8 cellular contexts compared by ENCODE assay signal in genomic region chr4:25088342-25088952, GRCh38. TPM values are rescaled to one million over a fixed set of nuclear protein-coding genes. Genes with fewer than 3 reads are reported as not detected.
DNase-seq lines count a peak whose midpoint lies in the region; ATAC-seq, FAIRE-seq and TF ChIP-seq lines count a peak whose summit lies in the region.

No MANE protein-coding gene starts in this region.

- H3K27me3 ChIP-seq in K562 (ENCODE audit: control insufficient read depth in 2 of 2, insufficient read depth in 2 of 2, low read length in 2 of 2) = peaks cover 17 to 60% of the 10 kb centered on the region in 2 experiments; a peak in 3 of 5 replicates
- H3K27me3 ChIP-seq in ovary = no peaks in the 10 kb centered on the region

- H3K9me1 ChIP-seq in K562 (ENCODE audit: control insufficient read depth, insufficient read depth, low read length) = no peaks in the 10 kb centered on the region

- DNase-seq in K562 (ENCODE audit: extremely low read depth in 1 of 4, low spot score in 3 of 4) (peak; percentile 53 to 75 (median 66)), ovary (peak in 1 of 5 donors; percentile 41), NCI-H2029 (lab: John Stamatoyannopoulos, UW) (no peak), HTR-8/SVneo (ENCODE audit: insufficient read length, low spot score) (no peak), natural killer cell (no peak)

- H3K27ac ChIP-seq in K562 (ENCODE audit: extremely low read depth, low read depth, low read length) (no peak overlapping the region), ovary (no peak overlapping the region)

- H3K36me3 ChIP-seq in K562 (ENCODE audit: control insufficient read depth, insufficient read depth, low read length) (no peaks in the 10 kb centered on the region), ovary (no peaks in the 10 kb centered on the region)

- peaks cover 0 to 4% of the 10 kb centered on the region in 2 donors for H3K9me3 Mint-ChIP-seq in natural killer cell

- TF ChIP-seq POLR2A in GM18505 (IDR thresholded peaks at IDR 0.05; ENCODE audit: borderline replicate concordance, extremely low read depth, insufficient read depth, insufficient read length) (no peak), K562 (conservative IDR thresholded peaks at IDR 0.05) (no peak), ovary (IDR thresholded peaks at IDR 0.05) (no peak)

- H4K20me1 ChIP-seq in K562 (replicated peaks; ENCODE audit: control insufficient read depth, insufficient read depth, low read length) = peaks cover 10% of the 10 kb centered on the region; the same call in 1 of the 2 replicates

- H3K27me3 Mint-ChIP-seq in natural killer cell (ENCODE audit: low read depth in 2 of 2) = peaks cover 31 to 63% of the 10 kb centered on the region in 2 donors

- CTCF ChIA-PET in K562 (lab: Yijun Ruan, JAX; ENCODE audit: low intra/inter-chr PET ratio) = no interaction called here

- H3K4me3 ChIP-seq in K562 (peak overlapping the region; percentile 29), ovary (peak overlapping the region; percentile 2)

- H3K9ac ChIP-seq in K562 (ENCODE audit: insufficient read depth in 1 of 2, low read depth in 2 of 2, low read length in 2 of 2) = peak overlapping the region in 1 of 2 experiments; percentile 33; a peak in 1 of 4 replicates

- TF ChIP-seq CTCF in K562 (IDR thresholded peaks at IDR 0.05 in 2 of 3, conservative IDR thresholded peaks at IDR 0.05 in 1 of 3; ENCODE audit: insufficient read depth in 2 of 3, low read depth in 1 of 3, low read length in 3 of 3) (no peak), ovary (IDR thresholded peaks at IDR 0.05) (no peak), natural killer cell (IDR thresholded peaks at IDR 0.05) (no peak)

- H3K4me1 ChIP-seq in K562 (replicated peaks in 1 of 2; ENCODE audit: control insufficient read depth in 2 of 2, insufficient read depth in 2 of 2, low read length in 2 of 2) (peaks cover 14 to 19% of the 10 kb centered on the region in 2 experiments), ovary (ENCODE audit: insufficient read depth) (no peaks in the 10 kb centered on the region)

- BruUV-seq in K562 (replicated peaks; lab: Mats Ljungman, UMichigan) = no TSS peak

- no peaks in the 10 kb centered on the region for H3K4me1 Mint-ChIP-seq in natural killer cell

- H3K27ac Mint-ChIP-seq in natural killer cell = no peak overlapping the region

- H3K4me2 ChIP-seq in K562 (ENCODE audit: insufficient read depth, low read length) = peak overlapping the region; percentile 63

- FAIRE-seq in K562 (lab: Jason Lieb, UNC) = peak; percentile 69
- FAIRE-seq in HTR-8/SVneo (lab: Jason Lieb, UNC) = no peak

- POLR2A ChIA-PET in K562 (lab: Yijun Ruan, JAX) = interaction anchor here (1.5 kb wide), 1 partner anchor 11 kb away, joined by 5 read pairs; no protein-coding TSS in a partner anchor

- H3K9me3 ChIP-seq in K562 (replicated peaks; ENCODE audit: control insufficient read depth, insufficient read depth, low read depth, low read length) (peaks cover 3% of the 10 kb centered on the region; the same call in 1 of the 2 replicates), ovary (no peaks in the 10 kb centered on the region)

- no peak overlapping the region for H3K4me3 Mint-ChIP-seq in natural killer cell

- TF ChIP-seq RAD21 in K562 (CRISPR knock-in tag; conservative IDR thresholded peaks at IDR 0.05 in 1 of 2, IDR thresholded peaks at IDR 0.05 in 1 of 2) = no peak

- TF ChIP-seq EP300 in K562 (IDR thresholded peaks at IDR 0.05; ENCODE audit: low read length) = no peak
- TF ChIP-seq EP300 in ovary (IDR thresholded peaks at IDR 0.05) = no peak

- H3K79me2 ChIP-seq in K562 (ENCODE audit: control insufficient read depth, insufficient read depth, low read length) = no peaks in the 10 kb centered on the region

- no peaks in the 10 kb centered on the region for H3K36me3 Mint-ChIP-seq in natural killer cell

- peak overlapping the region; percentile 36 for H2AFZ ChIP-seq in K562 (ENCODE audit: low read depth, low read length)

- peak; percentile 59 for ATAC-seq in GM18505 (IDR thresholded peaks at IDR 0.05; ENCODE audit: unreplicated experiment)
- ATAC-seq in HG03139 (IDR thresholded peaks at IDR 0.05; ENCODE audit: unreplicated experiment) = peak; percentile 67
- ATAC-seq in K562 = peak; percentile 86
- no peak for ATAC-seq in GM19455 (IDR thresholded peaks at IDR 0.05; ENCODE audit: unreplicated experiment)
- no peak for ATAC-seq in natural killer cell

- under 1% methylated on average over 35 of the region's 37 CpGs for WGBS in K562 (ENCODE audit: insufficient coverage, low coverage, missing lambda C conversion rate)
- 1 to 8% (median 2%) methylated on average over 29 to 37 of the region's 37 CpGs for WGBS in ovary, 3 donors

- in situ Hi-C loops in K562 (cut with MboI) = no loop called here

- intact Hi-C loops in K562 (cut with micrococcal nuclease) (no loop called here), ovary (cut with DNase I) (no loop called here), natural killer cell (cut with micrococcal nuclease) (no loop called here)

TF ChIP-seq in K562, 482 proteins besides CTCF, POLR2A, EP300 and RAD21 (continues in another document):
- TF ChIP-seq TAL1 (IDR thresholded peaks at IDR 0.05) (peak; percentile 63), STAT5A (IDR thresholded peaks at IDR 0.05; ENCODE audit: borderline replicate concordance, low read length) (peak; percentile 29; the same call in 1 of the 2 replicates), CXXC5 (CRISPR knock-in tag; IDR thresholded peaks at IDR 0.05) (peak; percentile 77), CBFA2T3 (IDR thresholded peaks at IDR 0.05) (peak; percentile 75), EGR1 (conservative IDR thresholded peaks at IDR 0.05) (peak; percentile 69), TAF7 (tag; IDR thresholded peaks at IDR 0.05) (no peak), REST (CRISPR knock-in tag; IDR thresholded peaks at IDR 0.05; ENCODE audit: low read depth) (no peak), KAT8 (IDR thresholded peaks at IDR 0.05; ENCODE audit: low read depth) (no peak), CTBP1 (IDR thresholded peaks at IDR 0.05; ENCODE audit: borderline replicate concordance) (peak; percentile 94), TCF3 (CRISPR knock-in tag; IDR thresholded peaks at IDR 0.05) (peak; percentile 69), MEIS2 (IDR thresholded peaks at IDR 0.05; ENCODE audit: partially characterized antibody) (peak; percentile 62), CCNT2 (IDR thresholded peaks at IDR 0.05; ENCODE audit: borderline replicate concordance, extremely low read depth, insufficient read length, low read depth, low read length) (peak; percentile 36), HMGN3 (IDR thresholded peaks at IDR 0.05; ENCODE audit: borderline replicate concordance, extremely low read depth, insufficient read length, low read depth, low read length) (peak; percentile 54), ZBTB7A (IDR thresholded peaks at IDR 0.05; ENCODE audit: borderline replicate concordance, control insufficient read depth, low read depth, low read length) (peak; percentile 41; the same call in 1 of the 2 replicates), LCOR (CRISPR knock-in tag; IDR thresholded peaks at IDR 0.05) (0 out of 2 replicates have a peak, but pooled peaks have one; percentile 62), NRF1 (conservative IDR thresholded peaks at IDR 0.05 in 1 of 2, IDR thresholded peaks at IDR 0.05 in 1 of 2) (peak; percentile 51)

RNA-seq across cellular contexts. Expression of gene LGI2, which starts 57.7 kb away (rescaled TPM):
- total RNA-seq in K562 (2011; cell fraction: chromatin; rRNA removed; ENCODE audit: low replicate concordance) = not detected in 2 replicates
- not detected in 2 replicates for total RNA-seq in K562 (2011; cell fraction: nucleolus; rRNA removed)
- total RNA-seq in K562 (2011; cell fraction: nucleoplasm; rRNA removed) = not detected in 2 replicates
- not detected in 2 replicates for total RNA-seq in K562 (2014; rRNA removed)
- total RNA-seq in K562 (2014; rRNA removed; fragmentation: Illumina TruSeq; extraction: Trizol) = not detected in 2 replicates
- not detected in 2 replicates for total RNA-seq in K562 (2015; rRNA removed; fragmentation: Illumina TruSeq; extraction: Trizol)
- 0.04 and 0.07 TPM in 2 replicates for total RNA-seq in K562 (2021)
- polyA plus RNA-seq in K562 (2011; rRNA removed) = 0.03 TPM in 1 of 2 replicates, not detected in the other
- polyA plus RNA-seq in K562 (2011; cell fraction: cytosol; rRNA removed) = 0.01 TPM in 1 of 2 replicates, not detected in the other
- not detected in 2 replicates for polyA plus RNA-seq in K562 (2011; cell fraction: nucleus; rRNA removed)
- polyA plus RNA-seq in K562 (2012) = 0.01 TPM in 1 of 2 replicates, not detected in the other
- polyA plus RNA-seq in K562 (2014; fragmentation: Illumina TruSeq; extraction: Trizol) = not detected in 2 replicates
- not detected for polyA plus RNA-seq in K562 (2014; fragmentation: Nextera tagmentation; extraction: Ambion mirVana)
- not detected in 2 replicates for polyA plus RNA-seq in K562 (2014; rRNA removed)
- 0.18 TPM in 1 of 2 replicates, not detected in the other for polyA minus RNA-seq in K562 (2011; rRNA and poly(A)+ RNA removed)
- polyA minus RNA-seq in K562 (2011; cell fraction: cytosol; rRNA and poly(A)+ RNA removed) = not detected in 2 replicates
- not detected in 2 replicates for polyA minus RNA-seq in K562 (2011; cell fraction: nucleus; rRNA and poly(A)+ RNA removed)
- total RNA-seq in ovary = 10 to 100 TPM in 1 of 7 donors, 1 to 10 TPM in 5, under 1 TPM in 1; 0.36 to 17.6 (median 1.9) TPM
- 10 to 100 TPM in 1 of 2 donors, 1 to 10 TPM in 1; 1.0 to 19.8 TPM for polyA plus RNA-seq in ovary
- total RNA-seq in natural killer cell = not detected

Comparison
In these comparisons a context has a peak if more than half of its experiments do, and no peak if none do; other contexts are left out.
1. ATAC-seq: peak in GM18505 (single experiment), HG03139 (single experiment) and K562 (single experiment); none in GM19455 (single experiment) and natural killer cell (0 of 3).
2. DNase-seq: peak in K562 (4 of 4); none in NCI-H2029 (single experiment), HTR-8/SVneo (single experiment) and natural killer cell (single experiment).